ENCODE assay signal across 1 cellular context in genomic region chr5:119452373-119453044, GRCh38.
A peak's percentile ranks its signal among the peaks of the same experiment; 100 is the strongest.
TF ChIP-seq lines count a peak whose summit lies in the region.

Gene HSD17B4, plus strand, starts transcription at chr5:119452497. Its CDS starts 79 bp downstream, at chr5:119452576.

TF ChIP-seq in HepG2, 621 proteins besides CTCF, POLR2A, EP300 and RAD21 (continued from another document and continues in another):
- TF ChIP-seq ZBTB4 (CRISPR knock-in tag; IDR thresholded peaks at IDR 0.05; ENCODE audit: borderline replicate concordance) (peak; percentile 90; the same call in 1 of the 2 replicates), SNAPC4 (CRISPR knock-in tag; IDR thresholded peaks at IDR 0.05) (peak; percentile 66; the same call in 1 of the 2 replicates), BRF2 (CRISPR knock-in tag; IDR thresholded peaks at IDR 0.05) (0 out of 2 replicates have a peak, but pooled peaks have one; percentile 23), CBX2 (IDR thresholded peaks at IDR 0.05; ENCODE audit: low read depth, low read length) (no peak), CBX2 (CRISPR knock-in tag; IDR thresholded peaks at IDR 0.05; ENCODE audit: low read depth) (0 out of 2 replicates have a peak, but pooled peaks have one; percentile 53), ZNF251 (CRISPR knock-in tag; IDR thresholded peaks at IDR 0.05) (no peak), ZNF768 (CRISPR knock-in tag; IDR thresholded peaks at IDR 0.05) (peak; percentile 66; the same call in 1 of the 2 replicates), GABPB1 (CRISPR knock-in tag; IDR thresholded peaks at IDR 0.05) (peak; percentile 81), ZNF224 (CRISPR knock-in tag; IDR thresholded peaks at IDR 0.05) (peak; percentile 4; the same call in 1 of the 2 replicates), HOXA5 (CRISPR knock-in tag; IDR thresholded peaks at IDR 0.05) (0 out of 2 replicates have a peak, but pooled peaks have one; percentile 3), NFIB (CRISPR knock-in tag; IDR thresholded peaks at IDR 0.05; ENCODE audit: borderline replicate concordance) (no peak), ZBTB7B (CRISPR knock-in tag; IDR thresholded peaks at IDR 0.05) (peak; percentile 84), ZNF580 (CRISPR knock-in tag; IDR thresholded peaks at IDR 0.05; ENCODE audit: borderline replicate concordance, low read depth) (no peak), ZNF441 (CRISPR knock-in tag; IDR thresholded peaks at IDR 0.05; ENCODE audit: borderline replicate concordance) (0 out of 2 replicates have a peak, but pooled peaks have one; percentile 63), SPEN (CRISPR knock-in tag; IDR thresholded peaks at IDR 0.05; ENCODE audit: low read depth) (peak; percentile 47; the same call in 1 of the 2 replicates), MED1 (CRISPR knock-in tag; IDR thresholded peaks at IDR 0.05) (peak; percentile 81), ZNF280D (CRISPR knock-in tag; IDR thresholded peaks at IDR 0.05) (peak; percentile 52; the same call in 1 of the 2 replicates), ZNF740 (CRISPR knock-in tag; IDR thresholded peaks at IDR 0.05) (no peak), KAT8 (CRISPR knock-in tag; IDR thresholded peaks at IDR 0.05) (peak; percentile 65), ZNF574 (CRISPR knock-in tag; IDR thresholded peaks at IDR 0.05) (peak; percentile 76), CC2D1A (CRISPR knock-in tag; IDR thresholded peaks at IDR 0.05) (0 out of 2 replicates have a peak, but pooled peaks have one; percentile 68), FLYWCH1 (CRISPR knock-in tag; IDR thresholded peaks at IDR 0.05) (0 out of 2 replicates have a peak, but pooled peaks have one; percentile 89), MTA3 (CRISPR knock-in tag; IDR thresholded peaks at IDR 0.05) (no peak), ZNF230 (CRISPR knock-in tag; IDR thresholded peaks at IDR 0.05) (no peak; the same call in 1 of the 2 replicates), KDM2A (CRISPR knock-in tag; IDR thresholded peaks at IDR 0.05; ENCODE audit: borderline replicate concordance, low read depth) (peak; percentile 87; the same call in 1 of the 2 replicates), HNF4G (IDR thresholded peaks at IDR 0.05; ENCODE audit: borderline replicate concordance, low read depth, low read length) (peak; percentile 95), HNF4G (CRISPR knock-in tag; IDR thresholded peaks at IDR 0.05; ENCODE audit: borderline replicate concordance, low read depth) (peak; percentile 78), RFXAP (CRISPR knock-in tag; IDR thresholded peaks at IDR 0.05; ENCODE audit: borderline replicate concordance) (no peak; the same call in 1 of the 2 replicates), ZNF780A (CRISPR knock-in tag; IDR thresholded peaks at IDR 0.05) (peak; percentile 76; the same call in 1 of the 2 replicates), ARNTL (CRISPR knock-in tag; IDR thresholded peaks at IDR 0.05) (peak; percentile 23; the same call in 1 of the 2 replicates), SKIL (CRISPR knock-in tag; IDR thresholded peaks at IDR 0.05; ENCODE audit: borderline replicate concordance) (peak; percentile 51; the same call in 1 of the 2 replicates), ZNF563 (CRISPR knock-in tag; IDR thresholded peaks at IDR 0.05) (peak; percentile 68; the same call in 1 of the 2 replicates), ZNF782 (CRISPR knock-in tag; IDR thresholded peaks at IDR 0.05; ENCODE audit: borderline replicate concordance) (no peak), ZSCAN22 (CRISPR knock-in tag; IDR thresholded peaks at IDR 0.05) (0 out of 2 replicates have a peak, but pooled peaks have one; percentile 74), SOX5 (CRISPR knock-in tag; IDR thresholded peaks at IDR 0.05; ENCODE audit: borderline replicate concordance) (peak; percentile 63; the same call in 1 of the 2 replicates), BCL3 (CRISPR knock-in tag; IDR thresholded peaks at IDR 0.05) (peak; percentile 55; the same call in 1 of the 2 replicates), CCDC6 (CRISPR knock-in tag; IDR thresholded peaks at IDR 0.05) (peak; percentile 88; the same call in 1 of the 2 replicates), ZNF652 (CRISPR knock-in tag; IDR thresholded peaks at IDR 0.05; ENCODE audit: borderline replicate concordance, low read depth) (peak; percentile 43; the same call in 1 of the 2 replicates), GATAD1 (CRISPR knock-in tag; IDR thresholded peaks at IDR 0.05) (peak; percentile 33; the same call in 1 of the 2 replicates)
